In genomic region chr6:118748311-118749062, GRCh38 we compare ENCODE assay signal across 7 cellular contexts.
DNase-seq lines count a peak whose midpoint lies in the region; ATAC-seq, FAIRE-seq and TF ChIP-seq lines count a peak whose summit lies in the region.

No MANE protein-coding gene starts in this region.

- H3K4me1 ChIP-seq in H1 (replicated peaks in 1 of 4; ENCODE audit: control insufficient read depth in 3 of 4, insufficient read depth in 4 of 4, low read length in 3 of 4) = peaks cover 0 to 5% (median 4%) of the 10 kb centered on the region in 4 experiments; a peak in 2 of 7 replicates
- H3K4me1 ChIP-seq in psoas muscle = peaks cover 43% of the 10 kb centered on the region
- peaks cover 0 to 7% (median 0%) of the 10 kb centered on the region in 4 donors for H3K4me1 ChIP-seq in sigmoid colon

- no peak overlapping the region for H3K14ac ChIP-seq in H1 (ENCODE audit: insufficient read length)

- no peaks in the 10 kb centered on the region for H3K79me2 ChIP-seq in H1 (ENCODE audit: control insufficient read depth in 1 of 2, insufficient read depth in 2 of 2, low read length in 2 of 2)

- TF ChIP-seq RAD21 in H1 (IDR thresholded peaks at IDR 0.05 in 1 of 2, conservative IDR thresholded peaks at IDR 0.05 in 1 of 2; ENCODE audit: low read depth in 2 of 2, low read length in 2 of 2) = no peak

- TF ChIP-seq POLR2A in H1 (IDR thresholded peaks at IDR 0.05; ENCODE audit: control extremely low read depth in 1 of 2, low read depth in 2 of 2, low read length in 2 of 2) (no peak), GM18505 (IDR thresholded peaks at IDR 0.05; ENCODE audit: borderline replicate concordance, extremely low read depth, insufficient read depth, insufficient read length) (no peak), sigmoid colon (IDR thresholded peaks at IDR 0.05) (no peak)

- no peaks in the 10 kb centered on the region for H3K23me2 ChIP-seq in H1 (ENCODE audit: low read depth, low read length)

- peak overlapping the region; percentile 58; the same call in 1 of the 2 replicates for H2BK5ac ChIP-seq in H1 (ENCODE audit: low read depth, low read length)

- H3K23ac ChIP-seq in H1 (ENCODE audit: insufficient read length) = no peak overlapping the region

- H3K9me3 ChIP-seq in H1 (ENCODE audit: insufficient read depth in 2 of 2, low read depth in 1 of 2, low read length in 1 of 2) = no peaks in the 10 kb centered on the region
- H3K9me3 ChIP-seq in psoas muscle = no peaks in the 10 kb centered on the region
- H3K9me3 ChIP-seq in sigmoid colon = no peaks in the 10 kb centered on the region

- peak overlapping the region; percentile 89 for H2AFZ ChIP-seq in H1 (ENCODE audit: low read length)

- H3K4me3 ChIP-seq in H7 (ENCODE audit: insufficient read depth, low read depth, low read length) (no peak overlapping the region), H1 (ENCODE audit: extremely low read depth in 1 of 4, insufficient read depth in 2 of 4, low read depth in 3 of 4, low read length in 4 of 4) (no peak overlapping the region), psoas muscle (peak overlapping the region; percentile 37), sigmoid colon (no peak overlapping the region)

- H4K91ac ChIP-seq in H1 (replicated peaks; ENCODE audit: insufficient read length, low read length) = peak overlapping the region; percentile 20

- H2AK5ac ChIP-seq in H1 (ENCODE audit: low read depth, low read length) = no peak overlapping the region

- H2BK20ac ChIP-seq in H1 (ENCODE audit: low read length) = no peak overlapping the region

- H3K36me3 ChIP-seq in H7 (replicated peaks; ENCODE audit: control insufficient read depth, insufficient read depth, low read length) (no peaks in the 10 kb centered on the region), H1 (ENCODE audit: control insufficient read depth in 2 of 4, insufficient read depth in 4 of 4, low read length in 3 of 4) (no peaks in the 10 kb centered on the region), psoas muscle (ENCODE audit: insufficient read depth in 1 of 2, low read depth in 1 of 2) (no peaks in the 10 kb centered on the region), sigmoid colon (no peaks in the 10 kb centered on the region)

- DNase-seq in H7 (peak; percentile 41), NCI-H510A (lab: John Stamatoyannopoulos, UW) (peak; percentile 35), H1 (ENCODE audit: low read depth in 1 of 2, low spot score in 2 of 2) (peak in 1 of 2 experiments; percentile 56), psoas muscle (peak; percentile 69 to 85), HuH-7 (ENCODE audit: low spot score) (no peak), sigmoid colon (no peak)

- FAIRE-seq in H1 (lab: Jason Lieb, UNC) = no peak

- 0 out of 3 replicates have a peak, but pooled peaks of 1 of the 2 experiments have one; percentile 75 for TF ChIP-seq EP300 in H1 (IDR thresholded peaks at IDR 0.05; ENCODE audit: borderline replicate concordance in 1 of 2, low read depth in 2 of 2, low read length in 2 of 2)
- TF ChIP-seq EP300 in sigmoid colon (IDR thresholded peaks at IDR 0.05) = no peak

- no peaks in the 10 kb centered on the region for H4K20me1 ChIP-seq in H1 (replicated peaks in 1 of 2; ENCODE audit: control insufficient read depth in 1 of 2, insufficient read depth in 2 of 2, low read length in 2 of 2)

- H3K27ac ChIP-seq in H1 (ENCODE audit: low read depth, low read length) = no peak overlapping the region
- H3K27ac ChIP-seq in psoas muscle = peak overlapping the region; percentile 81
- no peak overlapping the region for H3K27ac ChIP-seq in sigmoid colon

- peak overlapping the region; percentile 42; the same call in 1 of the 2 replicates for H3K18ac ChIP-seq in H1 (ENCODE audit: extremely low read depth, low read length)

- H3K4me2 ChIP-seq in H1 (ENCODE audit: insufficient read depth in 1 of 2, low read depth in 2 of 2, low read length in 2 of 2) = peak overlapping the region; percentile 5 to 15; a peak in 1 of 4 replicates

- no peaks in the 10 kb centered on the region for H3K79me1 ChIP-seq in H1 (ENCODE audit: low read depth, low read length)

- CTCF ChIA-PET in H1 (lab: Charles Lee; ENCODE audit: partially characterized antibody) = interaction anchor here (0.6 to 3.5 kb wide), 8 partner anchors 10 to 183 kb away, joined by 3 to 17 read pairs (median 3); no protein-coding TSS in a partner anchor

- no peak overlapping the region for H2BK15ac ChIP-seq in H1 (ENCODE audit: low read length)

- intact Hi-C loops in psoas muscle (cut with DNase I) = loop anchor here (5.0 kb wide), 2 partner anchors 41 to 81 kb away; no protein-coding TSS in a partner anchor
- intact Hi-C loops in sigmoid colon (cut with DNase I) = no loop called here

- TF ChIP-seq CTCF in H1 (IDR thresholded peaks at IDR 0.05; ENCODE audit: control extremely low read depth in 1 of 3, insufficient read depth in 1 of 3, low read depth in 1 of 3, low read length in 3 of 3) = no peak
- no peak for TF ChIP-seq CTCF in psoas muscle (IDR thresholded peaks at IDR 0.05)
- TF ChIP-seq CTCF in sigmoid colon (IDR thresholded peaks at IDR 0.05) = no peak

- H3K4ac ChIP-seq in H1 (replicated peaks; ENCODE audit: insufficient read length, low read depth, low read length) = no peak overlapping the region

- peak overlapping the region; percentile 89; the same call in 1 of the 2 replicates for H2BK12ac ChIP-seq in H1 (ENCODE audit: low read depth, low read length)

- peak overlapping the region; percentile 85; the same call in 1 of the 2 replicates for H4K8ac ChIP-seq in H1 (ENCODE audit: extremely low read depth, insufficient read depth, low read length)

- H3K9ac ChIP-seq in H1 (replicated peaks in 1 of 4; ENCODE audit: extremely low read depth in 1 of 4, low read depth in 3 of 4, low read length in 3 of 4) = 0 out of 7 replicates have a peak overlapping the region, but pooled peaks of 2 of the 4 experiments have one; percentile 9 to 11

- WGBS in H1 (ENCODE audit: extremely low coverage in 1 of 2, insufficient coverage in 1 of 2, insufficient read length in 1 of 2, insufficient replicate concordance in 2 of 2, low coverage in 1 of 2, low lambda C conversion rate in 2 of 2, missing lambda C conversion rate in 1 of 2), 2 experiments = 55% methylated on average over 9 of the region's 9 CpGs; no CpG with 5 or more reads in 1 of the 2 experiments
- WGBS in psoas muscle, 3 donors = 14 to 32% (median 22%) methylated on average over 9 of the region's 9 CpGs
- 61 to 73% methylated on average over 9 of the region's 9 CpGs for WGBS in sigmoid colon, 2 donors

- no peak overlapping the region for H2BK120ac ChIP-seq in H1 (replicated peaks; ENCODE audit: low read depth, low read length)

- no peak overlapping the region for H3K56ac ChIP-seq in H1 (replicated peaks; ENCODE audit: insufficient read length, low read depth, low read length)

- POLR2A ChIA-PET in H1 (lab: Charles Lee; ENCODE audit: partially characterized antibody) = interaction anchor here (1.4 kb wide), 1 partner anchor 20 kb away, joined by 5 read pairs; no protein-coding TSS in a partner anchor

- H3K27me3 ChIP-seq in H7 (ENCODE audit: control insufficient read depth, insufficient read depth, low read length) = no peaks in the 10 kb centered on the region
- H3K27me3 ChIP-seq in H1 (replicated peaks in 1 of 4; ENCODE audit: control insufficient read depth in 3 of 4, extremely low read depth in 1 of 4, insufficient read depth in 3 of 4, low read length in 3 of 4) = no peaks in the 10 kb centered on the region
- no peaks in the 10 kb centered on the region for H3K27me3 ChIP-seq in psoas muscle (ENCODE audit: insufficient read depth in 3 of 3, low read length in 2 of 3)
- H3K27me3 ChIP-seq in sigmoid colon = no peaks in the 10 kb centered on the region

- H4K5ac ChIP-seq in H1 (ENCODE audit: insufficient read length, low read depth, low read length) = no peak overlapping the region

- peak; percentile 74 to 83 (median 82) for ATAC-seq in psoas muscle
- no peak for ATAC-seq in GM18505 (IDR thresholded peaks at IDR 0.05; ENCODE audit: unreplicated experiment)

TF ChIP-seq in H1, 55 proteins besides CTCF, POLR2A, EP300 and RAD21:
- TF ChIP-seq TAF1 (IDR thresholded peaks at IDR 0.05; ENCODE audit: low read depth, low read length) = no peak
- TF ChIP-seq MAFK (IDR thresholded peaks at IDR 0.05; ENCODE audit: low read depth, low read length) = no peak
- TF ChIP-seq CHD1 (IDR thresholded peaks at IDR 0.05; ENCODE audit: low read depth, low read length) = no peak
- no peak for TF ChIP-seq RNF2 (IDR thresholded peaks at IDR 0.05; ENCODE audit: borderline replicate concordance, low read depth, low read length, missing control alignments, poor library complexity, severe bottlenecking)
- no peak for TF ChIP-seq ATF3 (IDR thresholded peaks at IDR 0.05; ENCODE audit: insufficient read depth, low read depth, low read length)
- TF ChIP-seq JUND (IDR thresholded peaks at IDR 0.05; ENCODE audit: low read length) = 0 out of 2 replicates have a peak, but pooled peaks have one; percentile 2
- TF ChIP-seq TCF12 (IDR thresholded peaks at IDR 0.05; ENCODE audit: low read depth, low read length) = no peak

Comparison
In these comparisons a context has a peak if more than half of its experiments do, and no peak if none do; other contexts are left out.
1. DNase-seq: peak in H7 (single experiment), NCI-H510A (single experiment) and psoas muscle (2 of 2); none in HuH-7 (single experiment) and sigmoid colon (single experiment).